ENCODE assay signal across 8 cellular contexts in the genomic region with DNA sequence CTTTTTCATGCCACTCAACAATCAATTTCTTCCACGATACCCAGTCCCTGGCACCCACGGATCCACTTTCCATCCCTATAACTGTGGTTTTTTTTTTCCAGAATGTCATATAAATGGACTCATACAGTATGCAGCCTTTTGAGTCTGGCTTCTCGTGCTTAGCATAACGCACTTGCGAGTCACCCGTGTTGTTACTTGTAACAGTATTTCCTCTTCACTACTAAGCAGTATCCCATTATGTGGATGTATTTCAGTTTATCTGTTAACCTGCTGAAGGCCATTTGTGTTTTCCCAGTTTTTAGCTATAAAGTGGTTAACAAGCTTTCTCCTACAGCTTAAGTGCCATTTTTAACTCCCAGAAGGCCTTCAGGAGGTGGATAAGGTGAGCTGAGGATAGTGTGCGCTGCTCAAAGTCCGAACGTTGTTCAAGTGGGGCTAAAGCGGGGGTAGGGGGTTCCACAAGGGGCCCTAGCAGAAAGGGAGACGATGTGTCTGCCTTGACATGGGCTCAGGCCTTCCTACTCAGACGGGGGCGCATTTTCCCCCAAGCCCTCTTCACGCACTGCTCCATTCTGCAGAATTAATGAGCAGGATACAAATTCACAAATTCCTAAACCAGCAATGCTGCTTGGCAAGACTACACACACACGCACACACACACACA. TPM values are rescaled to one million over a fixed set of nuclear protein-coding genes. Genes with fewer than 3 reads are reported as not detected.
DNase-seq lines count a peak whose midpoint lies in the region; ATAC-seq and TF ChIP-seq lines count a peak whose summit lies in the region.

No MANE protein-coding gene starts in this region.

- H3K27ac ChIP-seq in RWPE2 (ENCODE audit: poor library complexity, severe bottlenecking) (peak overlapping the region; percentile 82), transverse colon (peak overlapping the region; percentile 91 to 99 (median 98))

- peaks cover 5% of the 10 kb centered on the region for H3K4me1 ChIP-seq in RWPE2 (ENCODE audit: insufficient read depth, poor library complexity, severe bottlenecking)
- H3K4me1 ChIP-seq in transverse colon = peaks cover 22 to 46% (median 28%) of the 10 kb centered on the region in 4 donors

- ATAC-seq in HG02763 (IDR thresholded peaks at IDR 0.05; ENCODE audit: unreplicated experiment) = peak; percentile 8
- ATAC-seq in RWPE2 (ENCODE audit: low read depth) = peak; percentile 26
- peak; percentile 0 for ATAC-seq in memory B cell (ENCODE audit: low read depth)
- no peak for ATAC-seq in GM19023 (IDR thresholded peaks at IDR 0.05; ENCODE audit: unreplicated experiment)
- ATAC-seq in HG02970 (IDR thresholded peaks at IDR 0.05; ENCODE audit: low FRiP score, unreplicated experiment) = no peak

- peak overlapping the region; percentile 98 for H3K27ac Mint-ChIP-seq in memory B cell

- peaks cover 3% of the 10 kb centered on the region for H3K36me3 Mint-ChIP-seq in memory B cell

- H3K27me3 ChIP-seq in RWPE2 (ENCODE audit: insufficient read depth, poor library complexity, severe bottlenecking) (no peaks in the 10 kb centered on the region), transverse colon (no peaks in the 10 kb centered on the region)

- TF ChIP-seq EP300 in transverse colon (IDR thresholded peaks at IDR 0.05; ENCODE audit: low read depth) = no peak

- no peaks in the 10 kb centered on the region for H3K9me3 Mint-ChIP-seq in memory B cell

- H3K36me3 ChIP-seq in RWPE2 (ENCODE audit: low read depth) (peaks cover 17% of the 10 kb centered on the region), transverse colon (no peaks in the 10 kb centered on the region)

- intact Hi-C loops in transverse colon (cut with DNase I; ENCODE audit: low total_unique reads) = no loop called here

- no peak for TF ChIP-seq CTCF in RWPE2 (IDR thresholded peaks at IDR 0.05; ENCODE audit: poor library complexity, severe bottlenecking)
- no peak for TF ChIP-seq CTCF in transverse colon (IDR thresholded peaks at IDR 0.05)

- H3K27me3 Mint-ChIP-seq in memory B cell = no peaks in the 10 kb centered on the region

- peak; percentile 76 for DNase-seq in ELR (ENCODE audit: low read depth)
- no peak for DNase-seq in RWPE2 (ENCODE audit: low spot score)
- peak; percentile 47 for DNase-seq in dermis blood vessel endothelial cell
- DNase-seq in memory B cell (ENCODE audit: low spot score in 2 of 2) = peak in 1 of 2 donors; percentile 24
- peak; percentile 43 for DNase-seq in transverse colon

- in situ Hi-C loops in transverse colon (cut with MboI; ENCODE audit: low pct_ligation_motif_present in 1 of 4, low pct_unique_long_range_greater_than_20kb in 1 of 4, low sequenced_read_pairs in 3 of 4) = no loop called here

- H3K4me3 ChIP-seq in RWPE2 (ENCODE audit: severe bottlenecking) (peak overlapping the region; percentile 74), transverse colon (peak overlapping the region; percentile 66 to 94 (median 86))

- no peak for TF ChIP-seq POLR2A in transverse colon (IDR thresholded peaks at IDR 0.05)

- H3K4me1 Mint-ChIP-seq in memory B cell = peaks cover 48% of the 10 kb centered on the region

- peak overlapping the region; percentile 97 for H3K4me3 Mint-ChIP-seq in memory B cell

- H3K9me3 ChIP-seq in RWPE2 (ENCODE audit: severe bottlenecking) (no peaks in the 10 kb centered on the region), transverse colon (no peaks in the 10 kb centered on the region)

- WGBS in transverse colon (ENCODE audit: low coverage in 1 of 2), 2 donors = 5 to 16% methylated on average over 3 to 15 of the region's 15 CpGs

RNA-seq across cellular contexts. Expression of gene ADAR, which starts 0.8 kb away (rescaled TPM):
- total RNA-seq in dermis blood vessel endothelial cell (85.4 and 108 TPM in 2 replicates), transverse colon (100 to 1,000 TPM in 3 of 4 donors, 10 to 100 TPM in 1; 81.5 to 140 (median 110) TPM)

RNA-seq across cellular contexts. Expression of gene CHRNB2, which starts 39.6 kb away (rescaled TPM):
- total RNA-seq in dermis blood vessel endothelial cell = under 0.01 TPM in 1 of 2 replicates, not detected in the other
- under 1 TPM in 2 of 4 donors, not detected in 2; 0.32 to 0.82 TPM for total RNA-seq in transverse colon

RNA-seq across cellular contexts. Expression of gene UBE2Q1, which starts 48.8 kb away (rescaled TPM):
- 41.7 and 58.8 TPM in 2 replicates for total RNA-seq in dermis blood vessel endothelial cell
- total RNA-seq in transverse colon = 10 to 100 TPM; 10.1 to 33.9 (median 26.6) TPM

Comparison
In these comparisons a context has a peak if more than half of its experiments do, and no peak if none do; other contexts are left out.
1. ATAC-seq: peak in HG02763 (single experiment), RWPE2 (single experiment) and memory B cell (single experiment); none in GM19023 (single experiment) and HG02970 (single experiment).